In genomic region chr13:112917056-112917664, GRCh38 we compare ENCODE assay signal across 14 cellular contexts. TPM values are rescaled to one million over a fixed set of nuclear protein-coding genes. Genes with fewer than 3 reads are reported as not detected.
A peak's percentile ranks its signal among the peaks of the same experiment; 100 is the strongest.
DNase-seq lines count a peak whose midpoint lies in the region; ATAC-seq and TF ChIP-seq lines count a peak whose summit lies in the region.
"Had no signal": no experiment of that assay in that cellular context is flagged by ENCODE, and none has a peak within 500 bp of the region (broad histone marks: within the 10 kb centered on the region; RNA-seq: fewer than 3 reads in every experiment).

No MANE protein-coding gene starts in this region.

- H3K4me3 Mint-ChIP-seq in WTC11 (no peak overlapping the region), progenitor cell of endocrine pancreas (ENCODE audit: low read depth) (no peak overlapping the region)
- H3K4me3 Mint-ChIP-seq: CD4-positive, alpha-beta memory T cell; HFFc6 had no signal

- CTCF ChIA-PET in WTC11 (lab: Charles Lee), result interaction anchor here (1.3 to 1.6 kb wide), 3 partner anchors 14 to 26 kb away, joined by 4 to 8 read pairs (median 5); no protein-coding TSS in a partner anchor

- H3K27ac Mint-ChIP-seq in WTC11, result peak overlapping the region; percentile 55; the same call in 1 of the 2 replicates
- peak overlapping the region; percentile 12 for H3K27ac Mint-ChIP-seq in progenitor cell of endocrine pancreas
- H3K27ac Mint-ChIP-seq: HFFc6 had no signal

- H3K9me3 Mint-ChIP-seq in WTC11, result no peaks in the 10 kb centered on the region
- H3K9me3 Mint-ChIP-seq in progenitor cell of endocrine pancreas (ENCODE audit: low read depth), result no peaks in the 10 kb centered on the region
- H3K9me3 Mint-ChIP-seq: CD4-positive, alpha-beta memory T cell; HFFc6 had no signal

- DNase-seq in left ventricle myocardium superior (no peak), left cardiac atrium (no peak), WTC11 (ENCODE audit: low spot score) (no peak), progenitor cell of endocrine pancreas (ENCODE audit: low spot score, unreplicated experiment) (no peak), NCI-H1105 treated with DMSO at 0.1 percent for 48 hours (lab: John Stamatoyannopoulos, UW) (no peak), HK-2 (ENCODE audit: unreplicated experiment) (no peak)
- no peak for DNase-seq in stimulated activated naive CD8-positive, alpha-beta T cell treated with anti-CD3 and anti-CD28 coated beads, Interleukin-15, Interleukin-2, amounts not matched to agents 100 U/mL and 50 U/mL, for 24 hours
- DNase-seq: BE2C; CD4-positive, alpha-beta memory T cell; DMS153; DND-41; GDM1; HCEC 1CT; HFFc6 had no signal

- ATAC-seq in left ventricle myocardium superior (peak; percentile 31), left cardiac atrium (no peak), WTC11 (peak; percentile 30)
- no peak for ATAC-seq in stimulated activated naive CD8-positive, alpha-beta T cell treated with anti-CD3 and anti-CD28 coated beads, Interleukin-15, Interleukin-2, amounts not matched to agents 100 U/mL and 50 U/mL, for 24 hours

- no peak for TF ChIP-seq CTCF in WTC11 (IDR thresholded peaks at IDR 0.05)
- TF ChIP-seq CTCF in progenitor cell of endocrine pancreas (IDR thresholded peaks at IDR 0.05; ENCODE audit: unreplicated experiment), result no peak

- intact Hi-C loops in left ventricle myocardium superior (cut with micrococcal nuclease) (no loop called here), left cardiac atrium (cut with DNase I) (no loop called here)

- no peaks in the 10 kb centered on the region for H3K27me3 Mint-ChIP-seq in WTC11 (ENCODE audit: low read depth)
- H3K27me3 Mint-ChIP-seq in progenitor cell of endocrine pancreas, result no peaks in the 10 kb centered on the region

- H3K36me3 Mint-ChIP-seq in WTC11 (peaks cover 7% of the 10 kb centered on the region), progenitor cell of endocrine pancreas (ENCODE audit: insufficient read depth) (peaks cover 13% of the 10 kb centered on the region)
- H3K36me3 Mint-ChIP-seq: CD4-positive, alpha-beta memory T cell had no signal

- POLR2A ChIA-PET in WTC11 (lab: Charles Lee), result no interaction called here

- H3K4me1 Mint-ChIP-seq in WTC11 (peaks cover 21% of the 10 kb centered on the region), progenitor cell of endocrine pancreas (ENCODE audit: low read depth) (peaks cover 3% of the 10 kb centered on the region)
- H3K4me1 Mint-ChIP-seq: CD4-positive, alpha-beta memory T cell had no signal

TF ChIP-seq in WTC11, 78 proteins besides CTCF, POLR2A, EP300 and RAD21:
- TF ChIP-seq CDX4 (CRISPR knock-in tag; IDR thresholded peaks at IDR 0.05; ENCODE audit: borderline replicate concordance) (no peak), GRHL2 (CRISPR knock-in tag; IDR thresholded peaks at IDR 0.05; ENCODE audit: insufficient replicate concordance, severe bottlenecking) (no peak), ETV6 (CRISPR knock-in tag; IDR thresholded peaks at IDR 0.05) (no peak), TCF7 (CRISPR knock-in tag; IDR thresholded peaks at IDR 0.05; ENCODE audit: low read depth) (no peak), MYBL2 (CRISPR knock-in tag; IDR thresholded peaks at IDR 0.05) (no peak), SMAD3 (CRISPR knock-in tag; IDR thresholded peaks at IDR 0.05; ENCODE audit: borderline replicate concordance) (no peak), TEAD1 (CRISPR knock-in tag; IDR thresholded peaks at IDR 0.05) (no peak)

RNA-seq across cellular contexts. Expression of gene MCF2L, which starts 51.9 kb away (rescaled TPM):
- total RNA-seq in left ventricle myocardium superior (49.5 TPM), left cardiac atrium (10 to 100 TPM; 39.1 to 41.6 TPM), WTC11 (2021) (34.8 to 35.4 TPM (median 34.9 TPM) in 3 replicates), progenitor cell of endocrine pancreas (82.6 and 90.0 TPM in 2 replicates)
- total RNA-seq: HFFc6 had no signal

Comparison
In these comparisons a context has a peak if more than half of its experiments do, and no peak if none do; other contexts are left out.
1. ATAC-seq: peak in left ventricle myocardium superior (single experiment) and WTC11 (single experiment); none in left cardiac atrium (0 of 2) and stimulated activated naive CD8-positive, alpha-beta T cell treated with anti-CD3 and anti-CD28 coated beads, Interleukin-15, Interleukin-2, amounts not matched to agents 100 U/mL and 50 U/mL, for 24 hours (single experiment).